Comparison of ENCODE assay signal across 1 cellular context in genomic region chr15:80615783-80616391, GRCh38.
TF ChIP-seq lines count a peak whose summit lies in the region.

No MANE protein-coding gene starts in this region.

TF ChIP-seq in HEK293, 187 proteins besides CTCF, POLR2A, EP300 and RAD21 (continued from another document):
- TF ChIP-seq TSHZ1 (tag by site-specific recombination; IDR thresholded peaks at IDR 0.05; ENCODE audit: borderline replicate concordance), result no peak
- TF ChIP-seq ZNF560 (tag by site-specific recombination; IDR thresholded peaks at IDR 0.05; ENCODE audit: borderline replicate concordance), result no peak
- no peak for TF ChIP-seq ZNF112 (tag by site-specific recombination; IDR thresholded peaks at IDR 0.05)
- TF ChIP-seq SALL2 (tag by site-specific recombination; IDR thresholded peaks at IDR 0.05; ENCODE audit: borderline replicate concordance), result no peak
- no peak for TF ChIP-seq ZNF843 (tag by site-specific recombination; IDR thresholded peaks at IDR 0.05)
- 0 out of 2 replicates have a peak, but pooled peaks have one; percentile 5 for TF ChIP-seq GLIS1 (tag by site-specific recombination; IDR thresholded peaks at IDR 0.05)
- no peak for TF ChIP-seq ZNF768 (tag by site-specific recombination; IDR thresholded peaks at IDR 0.05)
- TF ChIP-seq YY2 (tag by site-specific recombination; IDR thresholded peaks at IDR 0.05), result no peak
- TF ChIP-seq ZNF426 (tag by site-specific recombination; IDR thresholded peaks at IDR 0.05), result no peak
